Comparison of ENCODE assay signal across 1 cellular context in the genomic region with DNA sequence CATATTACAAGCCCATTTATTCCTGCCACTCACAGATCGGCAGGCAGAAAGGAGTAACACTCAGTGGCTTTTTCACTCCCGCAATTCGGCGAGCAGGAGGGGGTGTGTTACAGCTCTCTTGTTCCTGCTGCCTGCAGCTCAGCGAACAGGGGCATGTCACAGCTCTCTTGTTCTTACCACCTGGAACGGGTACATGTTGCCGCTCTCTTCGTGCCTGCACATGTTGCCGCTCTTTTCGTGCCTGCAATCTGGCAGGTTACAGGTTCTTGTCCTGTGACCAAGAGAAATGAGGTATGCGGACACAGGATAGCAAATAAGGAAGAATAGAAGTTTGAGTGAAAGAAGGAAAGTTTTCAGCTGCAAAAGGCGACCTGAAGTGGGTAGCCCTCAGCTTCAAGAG.
A peak's percentile ranks its signal among the peaks of the same experiment; 100 is the strongest.
TF ChIP-seq lines count a peak whose summit lies in the region.

No MANE protein-coding gene starts in this region.

TF ChIP-seq in H1, 55 proteins besides CTCF, POLR2A, EP300 and RAD21:
- TF ChIP-seq MAFK (IDR thresholded peaks at IDR 0.05; ENCODE audit: low read depth, low read length) = no peak
- TF ChIP-seq, protein P1, sequence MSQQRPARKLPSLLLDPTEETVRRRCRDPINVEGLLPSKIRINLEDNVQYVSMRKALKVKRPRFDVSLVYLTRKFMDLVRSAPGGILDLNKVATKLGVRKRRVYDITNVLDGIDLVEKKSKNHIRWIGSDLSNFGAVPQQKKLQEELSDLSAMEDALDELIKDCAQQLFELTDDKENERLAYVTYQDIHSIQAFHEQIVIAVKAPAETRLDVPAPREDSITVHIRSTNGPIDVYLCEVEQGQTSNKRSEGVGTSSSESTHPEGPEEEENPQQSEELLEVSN (IDR thresholded peaks at IDR 0.05) = peak; percentile 86
- TF ChIP-seq, protein P2, sequence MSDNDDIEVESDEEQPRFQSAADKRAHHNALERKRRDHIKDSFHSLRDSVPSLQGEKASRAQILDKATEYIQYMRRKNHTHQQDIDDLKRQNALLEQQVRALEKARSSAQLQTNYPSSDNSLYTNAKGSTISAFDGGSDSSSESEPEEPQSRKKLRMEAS (IDR thresholded peaks at IDR 0.05) = peak; percentile 28; the same call in 1 of the 2 replicates
